In genomic region chr7:64881461-64882287, GRCh38 we compare ENCODE assay signal across 13 cellular contexts. TPM values are rescaled to one million over a fixed set of nuclear protein-coding genes. Genes with fewer than 3 reads are reported as not detected.
A peak's percentile ranks its signal among the peaks of the same experiment; 100 is the strongest.
DNase-seq lines count a peak whose midpoint lies in the region; ATAC-seq and TF ChIP-seq lines count a peak whose summit lies in the region.
"Had no signal": no experiment of that assay in that cellular context is flagged by ENCODE, and none has a peak within 500 bp of the region (broad histone marks: within the 10 kb centered on the region; RNA-seq: fewer than 3 reads in every experiment).

No MANE protein-coding gene starts in this region.

- H3K27me3 Mint-ChIP-seq in natural killer cell (ENCODE audit: low read depth in 2 of 2) (peaks cover 61 to 65% of the 10 kb centered on the region in 2 donors), osteocyte (ENCODE audit: unreplicated experiment) (peaks cover 7% of the 10 kb centered on the region)
- peaks cover 27 to 44% of the 10 kb centered on the region in 2 donors for H3K27me3 Mint-ChIP-seq in natural killer cell treated with Interleukin-12 subunit alpha and Interleukin-12 subunit beta and Interleukin-15 and Interleukin-18, amount 100 ng/mL, for 72 hours
- H3K27me3 Mint-ChIP-seq in CD4-positive, alpha-beta T cell = peaks cover 70% of the 10 kb centered on the region

- H3K4me3 Mint-ChIP-seq in natural killer cell (no peak overlapping the region), osteocyte (ENCODE audit: unreplicated experiment) (no peak overlapping the region)
- H3K4me3 Mint-ChIP-seq in natural killer cell treated with Interleukin-12 subunit alpha and Interleukin-12 subunit beta and Interleukin-15 and Interleukin-18, amount 100 ng/mL, for 72 hours = no peak overlapping the region
- no peak overlapping the region for H3K4me3 Mint-ChIP-seq in CD4-positive, alpha-beta T cell

- intact Hi-C loops in natural killer cell (cut with micrococcal nuclease) = no loop called here
- intact Hi-C loops in uterus (cut with DNase I; ENCODE audit: low total_unique reads) = no loop called here
- intact Hi-C loops in CD4-positive, alpha-beta T cell (cut with DNase I, micrococcal nuclease) = no loop called here

- H3K36me3 ChIP-seq in esophagus (ENCODE audit: control insufficient read depth in 2 of 2, insufficient read depth in 2 of 2, low read length in 1 of 2) = no peaks in the 10 kb centered on the region
- no peaks in the 10 kb centered on the region for H3K36me3 ChIP-seq in uterus
- no peaks in the 10 kb centered on the region for H3K36me3 ChIP-seq in effector memory CD4-positive, alpha-beta T cell (ENCODE audit: control insufficient read depth, insufficient read depth, low read length)

- TF ChIP-seq CTCF in natural killer cell (IDR thresholded peaks at IDR 0.05) (no peak), osteocyte (IDR thresholded peaks at IDR 0.05) (no peak), uterus (IDR thresholded peaks at IDR 0.05) (no peak)
- TF ChIP-seq CTCF in CD4-positive, alpha-beta T cell (IDR thresholded peaks at IDR 0.05) = no peak

- 77 to 82% methylated on average over 26 of the region's 26 CpGs for WGBS in esophagus, 2 donors

- no peak for ATAC-seq in natural killer cell
- ATAC-seq in natural killer cell treated with Interleukin-12 subunit alpha and Interleukin-12 subunit beta and Interleukin-15 and Interleukin-18, amount 100 ng/mL, for 72 hours = no peak
- ATAC-seq in CD4-positive, alpha-beta T cell (ENCODE audit: poor library complexity) = no peak
- ATAC-seq: Panc1 had no signal

- no peaks in the 10 kb centered on the region for H3K27me3 ChIP-seq in esophagus (ENCODE audit: control insufficient read depth in 1 of 2, insufficient read depth in 2 of 2, low read length in 2 of 2)
- H3K27me3 ChIP-seq in uterus = peaks cover 0 to 3% of the 10 kb centered on the region in 2 donors
- peaks cover 27% of the 10 kb centered on the region for H3K27me3 ChIP-seq in CD4-positive, alpha-beta T cell (ENCODE audit: control insufficient read depth, insufficient read depth, low read length)
- H3K27me3 ChIP-seq in effector memory CD4-positive, alpha-beta T cell (replicated peaks; ENCODE audit: control insufficient read depth, insufficient read depth, low read length, poor library complexity, severe bottlenecking) = peaks cover 12% of the 10 kb centered on the region

- peaks cover 0 to 2% of the 10 kb centered on the region in 2 donors for H3K9me3 Mint-ChIP-seq in natural killer cell
- no peaks in the 10 kb centered on the region for H3K9me3 Mint-ChIP-seq in natural killer cell treated with Interleukin-12 subunit alpha and Interleukin-12 subunit beta and Interleukin-15 and Interleukin-18, amount 100 ng/mL, for 72 hours
- peaks cover 12% of the 10 kb centered on the region for H3K9me3 Mint-ChIP-seq in osteocyte (ENCODE audit: unreplicated experiment)
- no peaks in the 10 kb centered on the region for H3K9me3 Mint-ChIP-seq in CD4-positive, alpha-beta T cell

- CTCF ChIA-PET in CD4-positive, alpha-beta T cell (lab: Charles Lee) = no interaction called here

- H3K27ac ChIP-seq in esophagus (ENCODE audit: low read depth in 2 of 2, low read length in 1 of 2) (peak overlapping the region in 1 of 2 donors; percentile 5), uterus (no peak overlapping the region)
- no peak overlapping the region for H3K27ac ChIP-seq in CD4-positive, alpha-beta T cell (ENCODE audit: low read depth, low read length)
- no peak overlapping the region for H3K27ac ChIP-seq in effector memory CD4-positive, alpha-beta T cell (ENCODE audit: insufficient read depth, low read length, poor library complexity, severe bottlenecking)

- peak overlapping the region; percentile 69 to 72 for H3K4me3 ChIP-seq in esophagus (ENCODE audit: low read depth in 1 of 2, low read length in 2 of 2)
- H3K4me3 ChIP-seq in uterus = peak overlapping the region; percentile 28 to 29
- no peak overlapping the region for H3K4me3 ChIP-seq in effector memory CD4-positive, alpha-beta T cell (ENCODE audit: insufficient read depth, low read depth, low read length, poor library complexity, severe bottlenecking)

- peaks cover 5 to 11% of the 10 kb centered on the region in 2 donors for H3K9me3 ChIP-seq in esophagus (ENCODE audit: control insufficient read depth in 2 of 2, insufficient read depth in 1 of 2, low read depth in 1 of 2, low read length in 1 of 2)
- no peaks in the 10 kb centered on the region for H3K9me3 ChIP-seq in uterus
- no peaks in the 10 kb centered on the region for H3K9me3 ChIP-seq in CD4-positive, alpha-beta T cell (ENCODE audit: control insufficient read depth, low read length)
- no peaks in the 10 kb centered on the region for H3K9me3 ChIP-seq in effector memory CD4-positive, alpha-beta T cell (ENCODE audit: control insufficient read depth, low read length)

- H3K4me1 ChIP-seq in esophagus (ENCODE audit: control insufficient read depth in 2 of 2, insufficient read depth in 2 of 2, low read length in 1 of 2) (peaks cover 9% of the 10 kb centered on the region in 2 donors), uterus (no peaks in the 10 kb centered on the region)
- H3K4me1 ChIP-seq in effector memory CD4-positive, alpha-beta T cell (ENCODE audit: control insufficient read depth, insufficient read depth, low read length, poor library complexity, severe bottlenecking) = peaks cover 7% of the 10 kb centered on the region

- H3K4me1 Mint-ChIP-seq in natural killer cell (peaks cover 11 to 29% of the 10 kb centered on the region in 2 donors), osteocyte (ENCODE audit: unreplicated experiment) (no peaks in the 10 kb centered on the region)
- H3K4me1 Mint-ChIP-seq in natural killer cell treated with Interleukin-12 subunit alpha and Interleukin-12 subunit beta and Interleukin-15 and Interleukin-18, amount 100 ng/mL, for 72 hours (ENCODE audit: low read depth in 2 of 2) = peaks cover 0 to 9% of the 10 kb centered on the region in 2 donors
- H3K4me1 Mint-ChIP-seq in CD4-positive, alpha-beta T cell (ENCODE audit: low read depth) = peaks cover 10% of the 10 kb centered on the region

- DNase-seq in natural killer cell = peak; percentile 14
- DNase-seq in natural killer cell treated with Interleukin-12 subunit alpha and Interleukin-12 subunit beta and Interleukin-15 and Interleukin-18, amount 100 ng/mL, for 72 hours (ENCODE audit: low spot score) = no peak
- DNase-seq in osteocyte (ENCODE audit: extremely low spot score, unreplicated experiment) = peak; percentile 51
- no peak for DNase-seq in uterus
- no peak for DNase-seq in CD4-positive, alpha-beta T cell
- no peak for DNase-seq in activated CD4-positive, CD25-positive, alpha-beta regulatory T cell (lab: John Stamatoyannopoulos, UW)
- DNase-seq in effector memory CD4-positive, alpha-beta T cell = no peak
- DNase-seq: activated gamma-delta T cell, cortex of kidney, HCEC 1CT, Kasumi-1 had no signal

- H3K27ac Mint-ChIP-seq in natural killer cell (no peak overlapping the region), osteocyte (ENCODE audit: unreplicated experiment) (no peak overlapping the region)
- H3K27ac Mint-ChIP-seq in natural killer cell treated with Interleukin-12 subunit alpha and Interleukin-12 subunit beta and Interleukin-15 and Interleukin-18, amount 100 ng/mL, for 72 hours = no peak overlapping the region
- no peak overlapping the region for H3K27ac Mint-ChIP-seq in CD4-positive, alpha-beta T cell

- POLR2A ChIA-PET in CD4-positive, alpha-beta T cell (lab: Charles Lee) = no interaction called here

- H3K36me3 Mint-ChIP-seq in natural killer cell = no peaks in the 10 kb centered on the region
- no peaks in the 10 kb centered on the region for H3K36me3 Mint-ChIP-seq in natural killer cell treated with Interleukin-12 subunit alpha and Interleukin-12 subunit beta and Interleukin-15 and Interleukin-18, amount 100 ng/mL, for 72 hours
- no peaks in the 10 kb centered on the region for H3K36me3 Mint-ChIP-seq in osteocyte (ENCODE audit: unreplicated experiment)
- H3K36me3 Mint-ChIP-seq in CD4-positive, alpha-beta T cell (ENCODE audit: low read depth) = no peaks in the 10 kb centered on the region

- no peak for TF ChIP-seq POLR2A in uterus (IDR thresholded peaks at IDR 0.05)

RNA-seq across cellular contexts. Expression of gene ZNF273, which starts 21.4 kb away (rescaled TPM):
- 1 to 10 TPM; 2.9 to 4.2 (median 4.0) TPM for total RNA-seq in natural killer cell
- 1 to 10 TPM; 5.5 to 6.3 TPM for total RNA-seq in natural killer cell treated with Interleukin-12 subunit alpha and Interleukin-12 subunit beta and Interleukin-15 and Interleukin-18, amount 100 ng/mL, for 72 hours
- polyA plus RNA-seq in esophagus = 10 to 100 TPM in 1 of 2 donors, 1 to 10 TPM in 1; 5.8 to 24.5 TPM
- total RNA-seq in osteocyte = 1.8 and 2.8 TPM in 2 replicates
- total RNA-seq in uterus = 10 to 100 TPM in 1 of 4 donors, 1 to 10 TPM in 3; 1.5 to 21.8 (median 8.0) TPM
- total RNA-seq in CD4-positive, alpha-beta T cell = 1 to 10 TPM; 6.8 TPM

Comparison
In these comparisons a context has a peak if more than half of its experiments do, and no peak if none do; other contexts are left out.
1. DNase-seq: peak in natural killer cell (single experiment) and osteocyte (single experiment); none in natural killer cell treated with Interleukin-12 subunit alpha and Interleukin-12 subunit beta and Interleukin-15 and Interleukin-18, amount 100 ng/mL, for 72 hours (single experiment), uterus (0 of 2), CD4-positive, alpha-beta T cell (0 of 10), activated CD4-positive, CD25-positive, alpha-beta regulatory T cell (0 of 4) and effector memory CD4-positive, alpha-beta T cell (0 of 3).